Comparison of ENCODE assay signal across 11 cellular contexts in the genomic region with DNA sequence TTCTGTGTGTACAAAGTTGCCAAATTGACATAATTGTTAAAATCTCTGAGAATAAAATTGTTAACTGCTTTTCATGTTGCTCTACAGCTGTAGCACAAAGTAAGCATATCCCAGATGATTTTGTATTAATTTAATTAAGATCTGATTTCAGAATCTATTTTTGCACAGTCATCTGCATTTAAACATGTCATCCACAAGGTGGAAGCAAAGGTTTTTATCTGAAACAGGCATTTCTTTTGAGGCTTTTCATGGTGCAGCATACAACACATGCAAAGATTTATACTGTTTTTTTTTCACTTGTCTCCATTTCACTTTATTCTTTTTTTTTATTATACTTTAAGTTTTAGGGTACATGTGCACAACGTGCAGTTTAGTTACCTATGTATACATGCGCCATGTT. TPM values are rescaled to one million over a fixed set of nuclear protein-coding genes. Genes with fewer than 3 reads are reported as not detected.
A peak's percentile ranks its signal among the peaks of the same experiment; 100 is the strongest.
DNase-seq lines count a peak whose midpoint lies in the region; ATAC-seq and TF ChIP-seq lines count a peak whose summit lies in the region.
"Had no signal": no experiment of that assay in that cellular context is flagged by ENCODE, and none has a peak within 500 bp of the region (broad histone marks: within the 10 kb centered on the region; RNA-seq: fewer than 3 reads in every experiment).

No MANE protein-coding gene starts in this region.

- H3K27ac ChIP-seq in left ventricle myocardium inferior (replicated peaks) = no peak overlapping the region

- H3K36me3 ChIP-seq in left ventricle myocardium inferior = no peaks in the 10 kb centered on the region

- DNase-seq in left ventricle myocardium inferior = no peak
- no peak for DNase-seq in Right ventricle myocardium inferior (ENCODE audit: missing footprints)
- peak; percentile 60 for DNase-seq in RKO (ENCODE audit: low spot score)
- peak; percentile 14 for DNase-seq in glomerular endothelial cell (ENCODE audit: extremely low read depth, low read depth, low spot score)
- no peak for DNase-seq in activated CD4-positive, alpha-beta T cell treated with anti-CD3 and anti-CD28 coated beads, Interleukin-2, amount 50 U/mL, for 1 hour
- no peak for DNase-seq in DMS79 (lab: John Stamatoyannopoulos, UW)
- DNase-seq in stimulated activated CD4-positive, alpha-beta T cell treated with anti-CD3 and anti-CD28 coated beads, Interleukin-4, amount 100 ng/mL, for 24 hours = no peak
- DNase-seq: central memory CD4-positive, alpha-beta T cell; NCI-H2227 treated with DMSO at 0.1 percent for 48 hours; stimulated activated CD4-positive, alpha-beta T cell treated with anti-CD3 and anti-CD28 coated beads, Interleukin-4, amount 100 ng/mL, for 1 hour had no signal

- no peaks in the 10 kb centered on the region for H3K4me1 ChIP-seq in left ventricle myocardium inferior

- H3K9me3 ChIP-seq in left ventricle myocardium inferior (replicated peaks) = peaks cover 4% of the 10 kb centered on the region

- TF ChIP-seq CTCF in left ventricle myocardium inferior (IDR thresholded peaks at IDR 0.05; ENCODE audit: borderline replicate concordance) = peak; percentile 42

- no peak for ATAC-seq in Right ventricle myocardium inferior
- ATAC-seq in GM21723 (IDR thresholded peaks at IDR 0.05; ENCODE audit: unreplicated experiment) = no peak

- intact Hi-C loops in left ventricle myocardium inferior (cut with micrococcal nuclease) = no loop called here
- intact Hi-C loops in Right ventricle myocardium inferior (cut with DNase I) = loop anchor here (10.0 kb wide), 1 partner anchor 212 kb away; no protein-coding TSS in a partner anchor

- H3K27me3 ChIP-seq in left ventricle myocardium inferior (ENCODE audit: low read depth) = no peaks in the 10 kb centered on the region

- H3K4me3 ChIP-seq in left ventricle myocardium inferior = no peak overlapping the region

RNA-seq across cellular contexts. Expression of gene GC, which starts 51.2 kb away (rescaled TPM):
- total RNA-seq in left ventricle myocardium inferior (not detected), Right ventricle myocardium inferior (not detected), glomerular endothelial cell (not detected in 2 replicates)

Comparison
In these comparisons a context has a peak if more than half of its experiments do, and no peak if none do; other contexts are left out.
1. DNase-seq: peak in RKO (single experiment) and glomerular endothelial cell (single experiment); none in left ventricle myocardium inferior (single experiment), Right ventricle myocardium inferior (single experiment), activated CD4-positive, alpha-beta T cell treated with anti-CD3 and anti-CD28 coated beads, Interleukin-2, amount 50 U/mL, for 1 hour (single experiment), DMS79 (single experiment) and stimulated activated CD4-positive, alpha-beta T cell treated with anti-CD3 and anti-CD28 coated beads, Interleukin-4, amount 100 ng/mL, for 24 hours (single experiment).